8 cellular contexts compared by ENCODE assay signal in the genomic region with DNA sequence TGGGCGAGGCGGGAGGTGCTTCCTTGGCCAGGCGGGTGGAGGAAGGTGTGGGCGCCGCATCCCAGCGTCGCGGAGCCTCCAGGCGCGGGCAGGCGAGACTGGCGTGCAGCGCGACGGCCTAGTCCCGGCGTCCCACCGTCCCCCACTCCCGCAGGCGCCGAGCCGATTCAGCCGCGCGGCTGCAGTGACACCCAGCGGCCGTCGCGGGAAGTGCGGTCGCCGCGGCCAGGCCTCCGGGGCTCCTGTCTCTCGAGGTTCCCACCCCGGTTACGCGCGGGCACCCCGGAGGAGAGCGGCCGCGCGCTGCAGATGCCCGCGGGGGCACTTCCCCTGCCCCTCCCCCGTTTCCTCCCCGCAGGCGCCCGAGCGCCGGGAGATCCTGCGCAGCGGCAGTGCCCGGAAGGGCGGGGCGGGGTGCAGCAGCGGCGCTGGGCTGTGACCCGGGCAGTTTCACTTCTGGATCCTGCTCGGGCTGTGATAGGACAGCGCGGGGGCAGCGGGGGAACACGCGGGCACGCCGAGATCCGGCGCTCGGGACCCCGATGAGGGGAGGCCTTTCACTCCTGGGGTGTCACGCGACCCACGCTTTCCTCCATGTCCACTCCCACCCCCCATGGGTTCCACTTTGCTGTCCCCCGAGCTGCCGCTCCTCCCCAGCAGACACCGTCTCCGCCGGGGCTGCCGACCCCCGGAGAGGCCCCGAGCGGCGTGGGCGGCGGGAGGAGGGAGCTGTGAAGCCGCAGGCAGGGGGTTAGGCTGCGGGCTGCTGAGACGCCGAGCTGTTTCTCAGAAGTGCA. TPM values are rescaled to one million over a fixed set of nuclear protein-coding genes. Genes with fewer than 3 reads are reported as not detected.
DNase-seq lines count a peak whose midpoint lies in the region; ATAC-seq and TF ChIP-seq lines count a peak whose summit lies in the region.

No MANE protein-coding gene starts in this region.

- in situ Hi-C loops in GM13976 (cut with MboI; ENCODE audit: low sequenced_read_pairs, unreplicated experiment): no loop called here

- DNase-seq in GM13976 (ENCODE audit: low spot score) (peak; percentile 96), NCI-H1417 treated with DMSO at 0.1 percent for 48 hours (lab: John Stamatoyannopoulos, UW) (peak; percentile 56), T-helper 1 cell (peak; percentile 94 to 99 (median 95)), amniotic stem cell (lab: John Stamatoyannopoulos, UW) (peak; percentile 48), right atrium auricular region (ENCODE audit: low spot score) (peak; percentile 89), putamen (ENCODE audit: low spot score) (peak; percentile 88), uterus (peak; percentile 84 to 89)

- H3K4me1 ChIP-seq in right atrium auricular region: peaks cover 0 to 28% of the 10 kb centered on the region in 2 donors
- H3K4me1 ChIP-seq in uterus: no peaks in the 10 kb centered on the region

- H3K27me3 ChIP-seq in right atrium auricular region (no peaks in the 10 kb centered on the region), uterus (no peaks in the 10 kb centered on the region)

- peak; percentile 52 to 67 for TF ChIP-seq POLR2A in uterus (IDR thresholded peaks at IDR 0.05)

- H3K9me3 ChIP-seq in right atrium auricular region (no peaks in the 10 kb centered on the region), uterus (no peaks in the 10 kb centered on the region)

- H3K36me3 ChIP-seq in right atrium auricular region (no peaks in the 10 kb centered on the region), uterus (no peaks in the 10 kb centered on the region)

- TF ChIP-seq CTCF in GM13976 (IDR thresholded peaks at IDR 0.05; ENCODE audit: borderline replicate concordance, control extremely low read depth, extremely low read depth, insufficient read depth, missing control alignments) (peak; percentile 93), right atrium auricular region (IDR thresholded peaks at IDR 0.05) (peak; percentile 98 to 99), uterus (IDR thresholded peaks at IDR 0.05) (peak; percentile 92 to 99 (median 96))

- intact Hi-C loops in uterus (cut with DNase I; ENCODE audit: low total_unique reads): loop anchor here (5.0 kb wide), 1 partner anchor 132 kb away; no protein-coding TSS in a partner anchor

- peak; percentile 73 for ATAC-seq in HG02798 (IDR thresholded peaks at IDR 0.05; ENCODE audit: poor library complexity, unreplicated experiment)

- H3K4me3 ChIP-seq in right atrium auricular region (peak overlapping the region; percentile 42 to 72), uterus (peak overlapping the region; percentile 66 to 72)

- H3K27ac ChIP-seq in right atrium auricular region (peak overlapping the region; percentile 86 to 91), uterus (peak overlapping the region; percentile 91 to 96)

RNA-seq across cellular contexts. Expression of a gene that starts 16.6 kb away (rescaled TPM):
- total RNA-seq in right atrium auricular region (1 to 10 TPM; 3.4 to 5.8 TPM), uterus (10 to 100 TPM in 1 of 4 donors, 1 to 10 TPM in 2, under 1 TPM in 1; 0.51 to 14.3 (median 5.6) TPM)

RNA-seq across cellular contexts. Expression of a gene that starts 24.0 kb away (rescaled TPM):
- 10 to 100 TPM; 77.5 to 77.8 TPM for total RNA-seq in right atrium auricular region
- 100 to 1,000 TPM in 1 of 4 donors, 10 to 100 TPM in 2, 1 to 10 TPM in 1; 4.9 to 125 (median 58.5) TPM for total RNA-seq in uterus

RNA-seq across cellular contexts. Expression of a gene that starts 54.5 kb away (rescaled TPM):
- total RNA-seq in right atrium auricular region (10 to 100 TPM; 73.5 to 85.5 TPM), uterus (10 to 100 TPM; 11.8 to 98.8 (median 44.6) TPM)

Comparison
In these comparisons a context has a peak if more than half of its experiments do, and no peak if none do; other contexts are left out.
1. Peak in every context shown above with its lines: DNase-seq, ATAC-seq, H3K4me3 ChIP-seq and H3K27ac ChIP-seq.